16 cellular contexts compared by ENCODE assay signal in the genomic region with DNA sequence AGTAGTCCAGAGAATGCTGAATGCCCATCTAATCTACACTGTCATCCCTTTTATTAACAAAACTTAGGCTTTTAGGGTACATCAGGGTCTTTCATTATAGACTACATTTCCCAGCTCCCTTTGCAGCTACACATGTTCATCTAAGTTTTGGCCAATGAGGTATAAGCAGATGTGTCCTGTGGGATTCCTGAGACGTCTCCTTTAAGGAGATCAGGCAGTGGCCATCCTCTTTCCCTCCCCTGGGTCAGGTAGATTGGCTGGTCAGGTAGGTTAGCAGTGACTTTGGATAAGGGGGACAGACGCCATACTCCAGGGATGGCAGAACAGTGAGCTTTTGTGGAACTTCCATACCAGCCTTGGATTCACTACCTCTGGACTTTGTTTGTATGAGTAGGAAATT.
A peak's percentile ranks its signal among the peaks of the same experiment; 100 is the strongest.
DNase-seq lines count a peak whose midpoint lies in the region; ATAC-seq and TF ChIP-seq lines count a peak whose summit lies in the region.
"Had no signal": no experiment of that assay in that cellular context is flagged by ENCODE, and none has a peak within 500 bp of the region (broad histone marks: within the 10 kb centered on the region; RNA-seq: fewer than 3 reads in every experiment).

No MANE protein-coding gene starts in this region.

- H3K18ac ChIP-seq in mesenchymal stem cell (ENCODE audit: low read depth in 1 of 2, low read length in 2 of 2): peak overlapping the region; percentile 31 to 74

- no peak overlapping the region for H3K4me3 ChIP-seq in mesenchymal stem cell (ENCODE audit: insufficient read depth in 1 of 2, low read depth in 1 of 2, low read length in 2 of 2)

- DNase-seq in HFFc6: no peak
- no peak for DNase-seq in WTC11 (ENCODE audit: low spot score)
- no peak for DNase-seq in mesenchymal stem cell
- no peak for DNase-seq in EL
- DNase-seq in nephron progenitor cell: no peak
- DNase-seq: C1 segment of cervical spinal cord; Calu3; CD4-positive, alpha-beta T cell; DMS 273 treated with DMSO at 0.1 percent for 48 hours; DMS79; GOT3; HCEC 1CT had no signal

- peak overlapping the region; percentile 28 for H3K9ac ChIP-seq in mesenchymal stem cell (ENCODE audit: low read length)

- no peak overlapping the region for H3K4me2 ChIP-seq in mesenchymal stem cell (ENCODE audit: low read length, poor library complexity, severe bottlenecking)

- peaks cover 2% of the 10 kb centered on the region for H3K79me1 ChIP-seq in mesenchymal stem cell (replicated peaks; ENCODE audit: low read length, poor library complexity, severe bottlenecking)

- H3K27me3 Mint-ChIP-seq in HFFc6 (ENCODE audit: insufficient read depth) (no peaks in the 10 kb centered on the region; the same call in 1 of the 2 replicates), WTC11 (ENCODE audit: low read depth) (no peaks in the 10 kb centered on the region), nephron progenitor cell (ENCODE audit: low read depth, poor library complexity) (no peaks in the 10 kb centered on the region)
- H3K27me3 Mint-ChIP-seq: B cell; CD4-positive, alpha-beta T cell; IgD-negative memory B cell had no signal

- H2AK5ac ChIP-seq in mesenchymal stem cell (ENCODE audit: low read length, severe bottlenecking): peak overlapping the region; percentile 96

- H4K91ac ChIP-seq in mesenchymal stem cell (ENCODE audit: low read length): peak overlapping the region; percentile 45

- H3K9me3 Mint-ChIP-seq in HFFc6 (peaks cover 12% of the 10 kb centered on the region), WTC11 (no peaks in the 10 kb centered on the region), nephron progenitor cell (no peaks in the 10 kb centered on the region)
- H3K9me3 Mint-ChIP-seq: CD4-positive, alpha-beta T cell; IgD-negative memory B cell had no signal

- H3K14ac ChIP-seq in mesenchymal stem cell (ENCODE audit: low read length in 2 of 2): no peak overlapping the region

- WGBS in mesenchymal stem cell: 97% methylated on average over 2 of the region's 2 CpGs

- H3K4ac ChIP-seq in mesenchymal stem cell (ENCODE audit: low read depth in 1 of 2, low read length in 2 of 2): peak overlapping the region in 1 of 2 experiments; percentile 62

- TF ChIP-seq CTCF in HFFc6 (IDR thresholded peaks at IDR 0.05) (no peak), WTC11 (IDR thresholded peaks at IDR 0.05) (no peak), nephron progenitor cell (IDR thresholded peaks at IDR 0.05) (no peak)

- POLR2A ChIA-PET in WTC11 (lab: Charles Lee): interaction anchor here (1.1 kb wide), 1 partner anchor 8 kb away, joined by 3 read pairs; no protein-coding TSS in a partner anchor

- no peak overlapping the region for H2BK5ac ChIP-seq in mesenchymal stem cell (ENCODE audit: low read depth, low read length, poor library complexity, severe bottlenecking)

- H3K36me3 Mint-ChIP-seq in HFFc6 (ENCODE audit: low read depth) (peaks cover 23% of the 10 kb centered on the region), WTC11 (no peaks in the 10 kb centered on the region), nephron progenitor cell (ENCODE audit: low read depth) (no peaks in the 10 kb centered on the region)

- H3K23ac ChIP-seq in mesenchymal stem cell (ENCODE audit: low read length in 2 of 2): no peak overlapping the region

- H4K8ac ChIP-seq in mesenchymal stem cell (ENCODE audit: low read length): no peak overlapping the region

- CTCF ChIA-PET in WTC11 (lab: Charles Lee): no interaction called here

- no peak overlapping the region for H2AFZ ChIP-seq in mesenchymal stem cell (ENCODE audit: low read depth, low read length)

- H3K36me3 ChIP-seq in mesenchymal stem cell (ENCODE audit: control insufficient read depth in 1 of 2, insufficient read depth in 2 of 2, low read depth in 1 of 2, low read length in 2 of 2): no peaks in the 10 kb centered on the region

- peak overlapping the region; percentile 9; the same call in 1 of the 2 replicates for H3K27ac Mint-ChIP-seq in HFFc6
- H3K27ac Mint-ChIP-seq in WTC11: no peak overlapping the region
- no peak overlapping the region for H3K27ac Mint-ChIP-seq in nephron progenitor cell
- H3K27ac Mint-ChIP-seq: B cell; CD4-positive, alpha-beta T cell had no signal

- no peak overlapping the region for H3K27ac ChIP-seq in mesenchymal stem cell (ENCODE audit: low read length, poor library complexity, severe bottlenecking)

- peak overlapping the region; percentile 21 to 56 for H2BK12ac ChIP-seq in mesenchymal stem cell (ENCODE audit: low read length in 2 of 2)

- H3K4me1 Mint-ChIP-seq in HFFc6 (ENCODE audit: low read depth): peaks cover 73% of the 10 kb centered on the region
- peaks cover 2% of the 10 kb centered on the region; the same call in 1 of the 2 replicates for H3K4me1 Mint-ChIP-seq in WTC11
- peaks cover 5% of the 10 kb centered on the region for H3K4me1 Mint-ChIP-seq in nephron progenitor cell

- H2BK120ac ChIP-seq in mesenchymal stem cell (ENCODE audit: low read depth, low read length): no peak overlapping the region

- peak overlapping the region; percentile 76 for H2BK15ac ChIP-seq in mesenchymal stem cell (ENCODE audit: low read depth, poor library complexity, severe bottlenecking)

- H3K9me3 ChIP-seq in mesenchymal stem cell (ENCODE audit: control insufficient read depth, low read length): no peaks in the 10 kb centered on the region

- peak; percentile 94 for ATAC-seq in WTC11
- ATAC-seq in HG02588 (IDR thresholded peaks at IDR 0.05; ENCODE audit: unreplicated experiment): no peak
- ATAC-seq in HG03280 (IDR thresholded peaks at IDR 0.05; ENCODE audit: unreplicated experiment): no peak

- peaks cover 1% of the 10 kb centered on the region for H3K4me1 ChIP-seq in mesenchymal stem cell (ENCODE audit: control insufficient read depth, insufficient read depth, low read depth, low read length)

- H3K4me3 Mint-ChIP-seq in HFFc6 (no peak overlapping the region), WTC11 (no peak overlapping the region), nephron progenitor cell (no peak overlapping the region)
- H3K4me3 Mint-ChIP-seq: B cell; CD4-positive, alpha-beta T cell; IgD-negative memory B cell had no signal

- no peaks in the 10 kb centered on the region for H3K27me3 ChIP-seq in mesenchymal stem cell (ENCODE audit: control insufficient read depth in 1 of 2, insufficient read depth in 1 of 2, low read length in 2 of 2)

TF ChIP-seq in WTC11, 78 proteins besides CTCF, POLR2A, EP300 and RAD21:
- TF ChIP-seq IRF2 (CRISPR knock-in tag; IDR thresholded peaks at IDR 0.05; ENCODE audit: borderline replicate concordance, low read depth) (no peak), NFYB (CRISPR knock-in tag; conservative IDR thresholded peaks at IDR 0.05; ENCODE audit: low read depth) (0 out of 2 replicates have a peak, but pooled peaks have one; percentile 9)
- TF ChIP-seq, protein P1, sequence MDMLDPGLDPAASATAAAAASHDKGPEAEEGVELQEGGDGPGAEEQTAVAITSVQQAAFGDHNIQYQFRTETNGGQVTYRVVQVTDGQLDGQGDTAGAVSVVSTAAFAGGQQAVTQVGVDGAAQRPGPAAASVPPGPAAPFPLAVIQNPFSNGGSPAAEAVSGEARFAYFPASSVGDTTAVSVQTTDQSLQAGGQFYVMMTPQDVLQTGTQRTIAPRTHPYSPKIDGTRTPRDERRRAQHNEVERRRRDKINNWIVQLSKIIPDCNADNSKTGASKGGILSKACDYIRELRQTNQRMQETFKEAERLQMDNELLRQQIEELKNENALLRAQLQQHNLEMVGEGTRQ (CRISPR knock-in tag; IDR thresholded peaks at IDR 0.05): 0 out of 2 replicates have a peak, but pooled peaks have one; percentile 45
